Comparison of ENCODE assay signal across 8 cellular contexts in the genomic region with DNA sequence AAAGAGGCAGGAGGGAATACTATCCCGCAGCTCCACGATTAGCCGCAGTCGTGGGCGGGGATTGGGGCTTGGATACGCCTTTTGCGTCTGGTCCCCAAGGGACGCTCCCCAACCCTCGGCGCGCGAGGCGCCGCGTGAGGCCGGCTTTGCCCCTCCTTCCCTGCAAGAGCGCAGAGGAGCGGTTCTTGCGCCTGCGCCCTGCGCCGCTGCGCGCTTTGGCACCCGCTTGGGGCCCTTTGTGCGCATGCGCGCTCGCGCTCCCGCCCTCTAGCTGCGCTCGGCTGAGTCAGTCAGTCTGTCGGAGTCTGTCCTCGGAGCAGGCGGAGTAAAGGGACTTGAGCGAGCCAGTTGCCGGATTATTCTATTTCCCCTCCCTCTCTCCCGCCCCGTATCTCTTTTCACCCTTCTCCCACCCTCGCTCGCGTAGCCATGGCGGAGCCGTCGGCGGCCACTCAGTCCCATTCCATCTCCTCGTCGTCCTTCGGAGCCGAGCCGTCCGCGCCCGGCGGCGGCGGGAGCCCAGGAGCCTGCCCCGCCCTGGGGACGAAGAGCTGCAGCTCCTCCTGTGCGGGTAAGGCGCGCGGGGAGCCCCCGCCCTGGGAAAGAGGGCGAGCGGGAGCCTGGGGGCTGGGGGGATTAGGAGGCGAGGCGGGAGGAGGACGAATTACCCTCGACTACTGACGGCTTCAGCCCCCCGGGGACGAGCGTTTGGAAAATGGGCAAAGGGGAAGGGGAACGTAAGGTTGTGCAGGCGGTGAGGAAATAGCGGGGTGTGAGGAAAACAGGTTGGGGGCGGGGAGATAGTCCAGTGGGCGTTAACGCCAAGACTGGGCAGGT. TPM values are rescaled to one million over a fixed set of nuclear protein-coding genes. Genes with fewer than 3 reads are reported as not detected.
A peak's percentile ranks its signal among the peaks of the same experiment; 100 is the strongest.
DNase-seq lines count a peak whose midpoint lies in the region; ATAC-seq, FAIRE-seq and TF ChIP-seq lines count a peak whose summit lies in the region.

A gene with protein sequence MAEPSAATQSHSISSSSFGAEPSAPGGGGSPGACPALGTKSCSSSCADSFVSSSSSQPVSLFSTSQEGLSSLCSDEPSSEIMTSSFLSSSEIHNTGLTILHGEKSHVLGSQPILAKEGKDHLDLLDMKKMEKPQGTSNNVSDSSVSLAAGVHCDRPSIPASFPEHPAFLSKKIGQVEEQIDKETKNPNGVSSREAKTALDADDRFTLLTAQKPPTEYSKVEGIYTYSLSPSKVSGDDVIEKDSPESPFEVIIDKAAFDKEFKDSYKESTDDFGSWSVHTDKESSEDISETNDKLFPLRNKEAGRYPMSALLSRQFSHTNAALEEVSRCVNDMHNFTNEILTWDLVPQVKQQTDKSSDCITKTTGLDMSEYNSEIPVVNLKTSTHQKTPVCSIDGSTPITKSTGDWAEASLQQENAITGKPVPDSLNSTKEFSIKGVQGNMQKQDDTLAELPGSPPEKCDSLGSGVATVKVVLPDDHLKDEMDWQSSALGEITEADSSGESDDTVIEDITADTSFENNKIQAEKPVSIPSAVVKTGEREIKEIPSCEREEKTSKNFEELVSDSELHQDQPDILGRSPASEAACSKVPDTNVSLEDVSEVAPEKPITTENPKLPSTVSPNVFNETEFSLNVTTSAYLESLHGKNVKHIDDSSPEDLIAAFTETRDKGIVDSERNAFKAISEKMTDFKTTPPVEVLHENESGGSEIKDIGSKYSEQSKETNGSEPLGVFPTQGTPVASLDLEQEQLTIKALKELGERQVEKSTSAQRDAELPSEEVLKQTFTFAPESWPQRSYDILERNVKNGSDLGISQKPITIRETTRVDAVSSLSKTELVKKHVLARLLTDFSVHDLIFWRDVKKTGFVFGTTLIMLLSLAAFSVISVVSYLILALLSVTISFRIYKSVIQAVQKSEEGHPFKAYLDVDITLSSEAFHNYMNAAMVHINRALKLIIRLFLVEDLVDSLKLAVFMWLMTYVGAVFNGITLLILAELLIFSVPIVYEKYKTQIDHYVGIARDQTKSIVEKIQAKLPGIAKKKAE (plus strand): TSS at position 293 of the 837 bp plus-strand sequence. CDS start 137 bp downstream, at position 430.

- 0% methylated on average over 69 to 81 of the region's 81 CpGs for WGBS in psoas muscle, 3 donors

- H3K4me3 ChIP-seq in right atrium auricular region: peak within 1 kb of the TSS; percentile 76 to 92
- H3K4me3 ChIP-seq in psoas muscle: peak within 1 kb of the TSS; percentile 96

- TF ChIP-seq CTCF in right atrium auricular region (IDR thresholded peaks at IDR 0.05) (peak in 1 of 2 donors; percentile 73), psoas muscle (IDR thresholded peaks at IDR 0.05) (peak; percentile 10)

- H3K27ac ChIP-seq in angular gyrus (ENCODE audit: low read depth, low read length): peak within 1 kb of the TSS; percentile 95
- peak within 1 kb of the TSS; percentile 96 to 98 for H3K27ac ChIP-seq in right atrium auricular region
- H3K27ac ChIP-seq in psoas muscle: peak within 1 kb of the TSS; percentile 94

- H3K36me3 ChIP-seq in right atrium auricular region (no peaks in the 10 kb centered on the region), psoas muscle (ENCODE audit: insufficient read depth in 1 of 2, low read depth in 1 of 2) (no peaks in the 10 kb centered on the region)

- DNase-seq in NCI-H187 (lab: John Stamatoyannopoulos, UW) (peak; percentile 96 to 97), T-helper 2 cell (peak; percentile 96 to 98 (median 98)), right atrium auricular region (ENCODE audit: low spot score) (peak; percentile 97), psoas muscle (peak; percentile 96 to 98), urothelium cell line (ENCODE audit: low spot score) (peak; percentile 97)

- H3K27me3 ChIP-seq in right atrium auricular region (no peaks in the 10 kb centered on the region), psoas muscle (ENCODE audit: insufficient read depth in 3 of 3, low read length in 2 of 3) (no peaks in the 10 kb centered on the region)

- peak; percentile 93 for ATAC-seq in GM18498 (IDR thresholded peaks at IDR 0.05; ENCODE audit: unreplicated experiment)
- peak; percentile 88 for ATAC-seq in HG02938 (IDR thresholded peaks at IDR 0.05; ENCODE audit: unreplicated experiment)
- peak; percentile 93 to 97 (median 94) for ATAC-seq in psoas muscle

- peaks cover 0 to 26% of the 10 kb centered on the region in 2 donors for H3K4me1 ChIP-seq in right atrium auricular region
- H3K4me1 ChIP-seq in psoas muscle: peaks cover 50% of the 10 kb centered on the region

- intact Hi-C loops in psoas muscle (cut with DNase I): loop anchor here in 1 of 2 donors (5.0 kb wide), 1 partner anchor 56 kb away; no protein-coding TSS in a partner anchor

- H3K9me3 ChIP-seq in right atrium auricular region (no peaks in the 10 kb centered on the region), psoas muscle (no peaks in the 10 kb centered on the region)

- no peak for FAIRE-seq in urothelium cell line (lab: Jason Lieb, UNC)

RNA-seq across cellular contexts. Expression of the gene that starts here (rescaled TPM):
- total RNA-seq in right atrium auricular region (10 to 100 TPM; 64.4 to 96.3 TPM), psoas muscle (100 to 1,000 TPM in 1 of 4 donors, 10 to 100 TPM in 3; 40.5 to 110 (median 70.8) TPM)
- polyA plus RNA-seq in psoas muscle: 100 to 1,000 TPM in 1 of 3 donors, 10 to 100 TPM in 2; 35.3 to 162 (median 62.0) TPM

Comparison
In these comparisons a context has a peak if more than half of its experiments do, and no peak if none do; other contexts are left out.
1. Peak in every context shown above with its lines: DNase-seq, ATAC-seq, H3K4me3 ChIP-seq and H3K27ac ChIP-seq.